Comparison of ENCODE assay signal across 26 cellular contexts in genomic region chr2:234661849-234662248, GRCh38.
"Had no signal": no experiment of that assay in that cellular context is flagged by ENCODE, and none has a peak within 500 bp of the region (broad histone marks: within the 10 kb centered on the region; RNA-seq: fewer than 3 reads in every experiment).

No MANE protein-coding gene starts in this region.

- H3K27me3 ChIP-seq: heart left ventricle, tibial nerve, uterus had no signal

- H3K4me3 Mint-ChIP-seq: immature natural killer cell; mesothelial cell of epicardium; naive B cell; natural killer cell; nephron progenitor cell; stimulated activated naive CD8-positive, alpha-beta T cell treated with anti-CD3 and anti-CD28 coated beads, Interleukin-15, Interleukin-2, amounts not matched to agents 100 ng/mL and 50 ng/mL, for 24 hours; type B pancreatic cell had no signal

- H3K27me3 Mint-ChIP-seq: type B pancreatic cell had no signal

- H3K36me3 ChIP-seq: heart left ventricle, left ventricle myocardium inferior, tibial nerve, uterus had no signal

- H3K4me1 ChIP-seq: heart left ventricle, left ventricle myocardium inferior, parathyroid adenoma, psoas muscle, tibial nerve, uterus had no signal

- H3K27ac Mint-ChIP-seq: immature natural killer cell; mesothelial cell of epicardium; naive B cell; natural killer cell; nephron progenitor cell; stimulated activated naive CD8-positive, alpha-beta T cell treated with anti-CD3 and anti-CD28 coated beads, Interleukin-15, Interleukin-2, amounts not matched to agents 100 ng/mL and 50 ng/mL, for 24 hours; type B pancreatic cell had no signal

- H3K4me1 Mint-ChIP-seq: immature natural killer cell, mesothelial cell of epicardium, naive B cell, natural killer cell, nephron progenitor cell had no signal

- H3K4me3 ChIP-seq: heart left ventricle, left ventricle myocardium inferior, lung, psoas muscle, skin epidermis, tibial nerve, uterus had no signal

- H3K79me2 ChIP-seq: parathyroid adenoma had no signal

- H3K36me3 Mint-ChIP-seq: mesothelial cell of epicardium had no signal

- DNase-seq: heart left ventricle; hypothalamus; immature natural killer cell; kidney; left ventricle myocardium inferior; mesendoderm; naive B cell; natural killer cell; nephron progenitor cell; nucleus accumbens; psoas muscle; stimulated activated CD4-positive, alpha-beta T cell treated with anti-CD3 and anti-CD28 coated beads, Interleukin-12 subunit alpha, Interleukin-12 subunit beta, amount 100 ng/mL, for 4 hours; stimulated activated CD4-positive, alpha-beta T cell treated with anti-CD3 and anti-CD28 coated beads, Interleukin-15, amount 100 ng/mL, for 24 hours; stimulated activated CD4-positive, alpha-beta T cell treated with anti-CD3 and anti-CD28 coated beads, Interleukin-2, amount 100 ng/mL, for 24 hours; stimulated activated CD4-positive, alpha-beta T cell treated with anti-CD3 and anti-CD28 coated beads, Interleukin-4, amount 100 ng/mL, for 1 hour; stimulated activated naive CD4-positive, alpha-beta T cell; substantia nigra; uterus had no signal

- H3K27ac ChIP-seq: heart left ventricle, left ventricle myocardium inferior, parathyroid adenoma, psoas muscle, skin epidermis, tibial nerve, uterus had no signal

- H2AFZ ChIP-seq: parathyroid adenoma had no signal

- ATAC-seq: heart left ventricle, natural killer cell, psoas muscle, sciatic nerve had no signal

- H3K9me3 ChIP-seq: psoas muscle, uterus had no signal
